In the genomic region with DNA sequence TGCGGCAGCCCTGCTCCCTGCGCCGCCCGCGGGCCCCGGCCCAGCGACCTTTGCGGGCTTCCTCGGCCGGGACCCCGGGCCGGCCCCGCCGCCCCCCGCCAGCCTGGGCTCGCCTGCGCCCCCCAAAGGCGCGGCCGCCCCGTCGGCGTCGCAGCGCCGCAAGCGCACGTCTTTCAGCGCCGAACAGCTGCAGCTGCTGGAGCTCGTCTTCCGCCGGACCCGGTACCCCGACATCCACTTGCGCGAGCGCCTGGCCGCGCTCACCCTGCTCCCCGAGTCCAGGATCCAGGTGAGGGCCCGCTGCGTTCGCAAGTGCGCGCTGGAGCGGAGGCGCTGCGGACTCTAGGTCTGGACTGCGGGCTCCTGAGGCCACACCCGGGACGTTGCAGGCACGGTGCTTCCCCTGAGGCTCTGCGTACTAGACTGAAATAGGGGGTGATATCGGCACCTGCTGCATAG, we compare ENCODE assay signal across 8 cellular contexts. TPM values are rescaled to one million over a fixed set of nuclear protein-coding genes. Genes with fewer than 3 reads are reported as not detected.
A peak's percentile ranks its signal among the peaks of the same experiment; 100 is the strongest.
DNase-seq lines count a peak whose midpoint lies in the region; ATAC-seq and TF ChIP-seq lines count a peak whose summit lies in the region.

No MANE protein-coding gene starts in this region.

- POLR2A ChIA-PET in naive thymus-derived CD4-positive, alpha-beta T cell (lab: Charles Lee) = no interaction called here

- TF ChIP-seq CTCF in 22Rv1 (IDR thresholded peaks at IDR 0.05) (peak; percentile 67), GM12873 (IDR thresholded peaks at IDR 0.05; ENCODE audit: insufficient read depth, low read depth, low read length, missing control alignments) (peak; percentile 21), coronary artery (IDR thresholded peaks at IDR 0.05) (no peak)

- H3K27ac ChIP-seq in 22Rv1 = no peak overlapping the region
- no peak overlapping the region for H3K27ac ChIP-seq in coronary artery
- no peak overlapping the region for H3K27ac ChIP-seq in naive thymus-derived CD4-positive, alpha-beta T cell (ENCODE audit: low read depth, low read length)

- H3K27me3 ChIP-seq in naive thymus-derived CD4-positive, alpha-beta T cell (ENCODE audit: control insufficient read depth in 2 of 2, insufficient read depth in 2 of 2, low read length in 2 of 2) = no peaks in the 10 kb centered on the region

- peak overlapping the region; percentile 80 for H3K4me3 ChIP-seq in coronary artery
- H3K4me3 ChIP-seq in naive thymus-derived CD4-positive, alpha-beta T cell (ENCODE audit: low read length) = peak overlapping the region; percentile 35

- H3K27me3 Mint-ChIP-seq in naive thymus-derived CD4-positive, alpha-beta T cell = peaks cover 14 to 42% (median 30%) of the 10 kb centered on the region in 5 donors

- DNase-seq in NCI-H69 (lab: John Stamatoyannopoulos, UW) (peak; percentile 64), coronary artery (ENCODE audit: low spot score) (no peak), NCI-H226 (no peak), SHP77 (lab: John Stamatoyannopoulos, UW) (no peak)
- peak in 7 of 9 donors; percentile 8 to 34 (median 11) for DNase-seq in naive thymus-derived CD4-positive, alpha-beta T cell

- H3K4me1 Mint-ChIP-seq in naive thymus-derived CD4-positive, alpha-beta T cell = peaks cover 0 to 6% (median 4%) of the 10 kb centered on the region in 7 donors

- H3K4me1 ChIP-seq in naive thymus-derived CD4-positive, alpha-beta T cell (ENCODE audit: control insufficient read depth in 2 of 2, insufficient read depth in 2 of 2, low read length in 2 of 2) = no peaks in the 10 kb centered on the region

- intact Hi-C loops in naive thymus-derived CD4-positive, alpha-beta T cell (cut with micrococcal nuclease) = no loop called here

- no peaks in the 10 kb centered on the region for H3K36me3 ChIP-seq in naive thymus-derived CD4-positive, alpha-beta T cell (ENCODE audit: control insufficient read depth in 2 of 3, insufficient read depth in 3 of 3, low read length in 3 of 3)

- H3K9me3 Mint-ChIP-seq in naive thymus-derived CD4-positive, alpha-beta T cell = peaks cover 0 to 1% (median 0%) of the 10 kb centered on the region in 11 donors

- H3K9me3 ChIP-seq in naive thymus-derived CD4-positive, alpha-beta T cell (ENCODE audit: control insufficient read depth in 2 of 3, low read length in 3 of 3) = no peaks in the 10 kb centered on the region

- CTCF ChIA-PET in naive thymus-derived CD4-positive, alpha-beta T cell (lab: Charles Lee) = no interaction called here

- peaks cover 0 to 10% (median 0%) of the 10 kb centered on the region in 5 donors for H3K36me3 Mint-ChIP-seq in naive thymus-derived CD4-positive, alpha-beta T cell

- H3K27ac Mint-ChIP-seq in naive thymus-derived CD4-positive, alpha-beta T cell = no peak overlapping the region

- H3K4me3 Mint-ChIP-seq in naive thymus-derived CD4-positive, alpha-beta T cell = peak overlapping the region; percentile 58 to 86 (median 75)

- peak; percentile 49 for ATAC-seq in HG02623 (IDR thresholded peaks at IDR 0.05; ENCODE audit: unreplicated experiment)
- peak; percentile 61 for ATAC-seq in naive thymus-derived CD4-positive, alpha-beta T cell

RNA-seq across cellular contexts. Expression of a gene that starts 0.4 kb away (rescaled TPM):
- not detected for total RNA-seq in naive thymus-derived CD4-positive, alpha-beta T cell
- polyA plus RNA-seq in naive thymus-derived CD4-positive, alpha-beta T cell = not detected

RNA-seq across cellular contexts. Expression of a gene that starts 37.3 kb away (rescaled TPM):
- total RNA-seq in naive thymus-derived CD4-positive, alpha-beta T cell = 10 to 100 TPM; 19.6 to 29.9 (median 26.1) TPM
- polyA plus RNA-seq in naive thymus-derived CD4-positive, alpha-beta T cell = 10 to 100 TPM; 15.4 to 21.3 TPM

Comparison
In these comparisons a context has a peak if more than half of its experiments do, and no peak if none do; other contexts are left out.
1. DNase-seq: peak in NCI-H69 (single experiment) and naive thymus-derived CD4-positive, alpha-beta T cell (7 of 9); none in coronary artery (single experiment), NCI-H226 (single experiment) and SHP77 (0 of 2).